In genomic region chr12:125999643-126000042, GRCh38 we compare ENCODE assay signal across 20 cellular contexts.
"Had no signal": no experiment of that assay in that cellular context is flagged by ENCODE, and none has a peak within 500 bp of the region (broad histone marks: within the 10 kb centered on the region; RNA-seq: fewer than 3 reads in every experiment).

No MANE protein-coding gene starts in this region.

- H3K27me3 ChIP-seq: left lung, pancreas, right atrium auricular region, right lobe of liver, tibial nerve, uterus had no signal

- H3K36me3 ChIP-seq: left lung, lower lobe of right lung, pancreas, right atrium auricular region, right lobe of liver, tibial nerve, uterus had no signal

- DNase-seq: kidney glomerular epithelial cell; left cardiac atrium; left lung; lower lobe of right lung; mammary epithelial cell; naive thymus-derived CD8-positive, alpha-beta T cell; pancreas; psoas muscle; right lobe of liver; stimulated activated CD4-positive, alpha-beta T cell treated with anti-CD3 and anti-CD28 coated beads, Interleukin-1b, Interleukin-23, amount 100 ng/mL, for 48 hours; stimulated activated CD4-positive, alpha-beta T cell treated with anti-CD3 and anti-CD28 coated beads, Interleukin-2, amount 100 ng/mL, for 48 hours; stimulated activated CD4-positive, alpha-beta T cell treated with anti-CD3 and anti-CD28 coated beads, Interleukin-4, amount 100 ng/mL, for 4 hours; stimulated activated CD8-positive, alpha-beta memory T cell treated with anti-CD3 and anti-CD28 coated beads, Interleukin-4, amount 100 ng/mL, for 48 hours; stimulated activated naive CD4-positive, alpha-beta T cell treated with Interleukin-2 at 50 U/mL for 16 hours; stimulated activated naive CD8-positive, alpha-beta T cell treated with anti-CD3 and anti-CD28 coated beads, Interleukin-15, amount 100 ng/mL, for 72 hours; uterus had no signal

- H3K27ac ChIP-seq: left lung, lower lobe of right lung, pancreas, psoas muscle, right atrium auricular region, right lobe of liver, tibial nerve, uterus had no signal

- ATAC-seq: left cardiac atrium; left lung; lower lobe of right lung; naive thymus-derived CD8-positive, alpha-beta T cell; pancreas; psoas muscle; right lobe of liver; stimulated activated memory B cell treated with anti-CD40 and anti-IgM and Interleukin-4, amounts not matched to agents 10 μg/mL and 1 μg/mL and 100 μg/mL, for 72 hours; stimulated activated naive CD8-positive, alpha-beta T cell treated with anti-CD3 and anti-CD28 coated beads, Interleukin-15, amount 100 ng/mL, for 72 hours had no signal

- H3K4me1 ChIP-seq: left lung, lower lobe of right lung, pancreas, psoas muscle, right atrium auricular region, right lobe of liver, tibial nerve, uterus had no signal

- H3K4me3 ChIP-seq: left lung, lower lobe of right lung, pancreas, psoas muscle, right atrium auricular region, right lobe of liver, smooth muscle cell, tibial nerve, uterus had no signal

- H3K4me2 ChIP-seq: smooth muscle cell had no signal
